Comparison of ENCODE assay signal across 22 cellular contexts in the genomic region with DNA sequence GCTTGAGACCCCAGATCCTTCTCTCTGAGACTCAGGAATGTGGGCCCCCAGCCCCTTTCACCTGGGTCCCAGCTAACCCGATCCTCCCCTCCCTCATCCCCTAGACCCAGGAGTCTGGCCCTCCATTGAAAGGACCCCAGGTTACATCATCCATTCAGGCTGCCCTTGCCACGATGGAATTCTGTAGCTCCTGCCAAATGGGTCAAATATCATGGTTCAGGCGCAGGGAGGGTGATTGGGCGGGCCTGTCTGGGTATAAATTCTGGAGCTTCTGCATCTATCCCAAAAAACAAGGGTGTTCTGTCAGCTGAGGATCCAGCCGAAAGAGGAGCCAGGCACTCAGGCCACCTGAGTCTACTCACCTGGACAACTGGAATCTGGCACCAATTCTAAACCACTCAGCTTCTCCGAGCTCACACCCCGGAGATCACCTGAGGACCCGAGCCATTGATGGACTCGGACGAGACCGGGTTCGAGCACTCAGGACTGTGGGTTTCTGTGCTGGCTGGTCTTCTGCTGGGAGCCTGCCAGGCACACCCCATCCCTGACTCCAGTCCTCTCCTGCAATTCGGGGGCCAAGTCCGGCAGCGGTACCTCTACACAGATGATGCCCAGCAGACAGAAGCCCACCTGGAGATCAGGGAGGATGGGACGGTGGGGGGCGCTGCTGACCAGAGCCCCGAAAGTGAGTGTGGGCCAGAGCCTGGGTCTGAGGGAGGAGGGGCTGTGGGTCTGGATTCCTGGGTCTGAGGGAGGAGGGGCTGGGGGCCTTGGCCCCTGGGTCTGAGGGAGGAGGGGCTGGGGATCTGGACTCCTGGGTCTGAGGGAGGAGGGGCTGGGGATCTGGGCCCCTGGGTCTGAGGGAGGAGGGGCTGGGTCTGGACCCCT. TPM values are rescaled to one million over a fixed set of nuclear protein-coding genes. Genes with fewer than 3 reads are reported as not detected.
A peak's percentile ranks its signal among the peaks of the same experiment; 100 is the strongest.
DNase-seq lines count a peak whose midpoint lies in the region; ATAC-seq, FAIRE-seq and TF ChIP-seq lines count a peak whose summit lies in the region.
"Had no signal": no experiment of that assay in that cellular context is flagged by ENCODE, and none has a peak within 500 bp of the region (broad histone marks: within the 10 kb centered on the region; RNA-seq: fewer than 3 reads in every experiment).

No MANE protein-coding gene starts in this region.

- H3K9me3 ChIP-seq in A673 (ENCODE audit: low read depth, low read length, poor library complexity, severe bottlenecking) (no peaks in the 10 kb centered on the region), IMR-90 (ENCODE audit: control insufficient read depth, insufficient read depth, low read length) (no peaks in the 10 kb centered on the region), H1 (ENCODE audit: insufficient read depth in 2 of 2, low read depth in 1 of 2, low read length in 1 of 2) (no peaks in the 10 kb centered on the region)
- H3K9me3 ChIP-seq: Peyer's patch had no signal

- no peak overlapping the region for H3K4me2 ChIP-seq in IMR-90 (ENCODE audit: low read depth, low read length)
- peak overlapping the region in 1 of 2 experiments; percentile 98; a peak in 2 of 4 replicates for H3K4me2 ChIP-seq in H1 (ENCODE audit: insufficient read depth in 1 of 2, low read depth in 2 of 2, low read length in 2 of 2)
- H3K4me2 ChIP-seq in mesendoderm (ENCODE audit: low read length) = no peak overlapping the region

- no peak for ATAC-seq in IMR-90 (ENCODE audit: low read depth)
- ATAC-seq in HG02759 (IDR thresholded peaks at IDR 0.05; ENCODE audit: unreplicated experiment) = no peak
- ATAC-seq in GM18873 (IDR thresholded peaks at IDR 0.05; ENCODE audit: low FRiP score, unreplicated experiment) = no peak
- ATAC-seq: GM12878 had no signal

- no peak overlapping the region for H3K14ac ChIP-seq in IMR-90 (replicated peaks; ENCODE audit: low read depth, low read length)
- H3K14ac ChIP-seq in H1 (ENCODE audit: insufficient read length) = no peak overlapping the region

- H2BK12ac ChIP-seq in H1 (ENCODE audit: low read depth, low read length) = peak overlapping the region; percentile 94

- H3K18ac ChIP-seq in IMR-90 (ENCODE audit: low read depth, low read length) (no peak overlapping the region), H1 (ENCODE audit: extremely low read depth, low read length) (peak overlapping the region; percentile 93; the same call in 1 of the 2 replicates), mesendoderm (ENCODE audit: low read length) (peak overlapping the region; percentile 10)

- CTCF ChIA-PET in A673 (lab: Charles Lee) (interaction anchor here (0.5 kb wide), 1 partner anchor 676 kb away, joined by 4 read pairs; no protein-coding TSS in a partner anchor), IMR-90 (lab: Yijun Ruan, JAX) (no interaction called here), H1 (lab: Charles Lee; ENCODE audit: partially characterized antibody) (interaction anchor here (0.5 to 1.3 kb wide), 2 partner anchors 32 to 37 kb away, joined by 3 read pairs; no protein-coding TSS in a partner anchor)

- intact Hi-C loops in A673 (cut with micrococcal nuclease; ENCODE audit: unreplicated experiment) (no loop called here), IMR-90 (cut with micrococcal nuclease) (no loop called here)

- H3K23me2 ChIP-seq in H1 (ENCODE audit: low read depth, low read length) = peaks cover 12% of the 10 kb centered on the region

- H4K20me1 ChIP-seq in IMR-90 (ENCODE audit: insufficient read depth, low read length) = no peaks in the 10 kb centered on the region
- no peaks in the 10 kb centered on the region for H4K20me1 ChIP-seq in H1 (replicated peaks in 1 of 2; ENCODE audit: control insufficient read depth in 1 of 2, insufficient read depth in 2 of 2, low read length in 2 of 2)

- TF ChIP-seq EP300 in H1 (IDR thresholded peaks at IDR 0.05; ENCODE audit: borderline replicate concordance in 1 of 2, low read depth in 2 of 2, low read length in 2 of 2) = no peak

- DNase-seq in A673 (ENCODE audit: low spot score) (no peak), IMR-90 (no peak), H1 (ENCODE audit: low read depth in 1 of 2, low spot score in 2 of 2) (no peak), mesendoderm (no peak), SIG-M5 (lab: John Stamatoyannopoulos, UW) (no peak), amniotic stem cell (lab: John Stamatoyannopoulos, UW) (no peak)
- DNase-seq: CD4-positive, alpha-beta memory T cell; KG1; MV-4-11; NCI-H187; NCI-H2227 treated with DMSO at 0.1 percent for 48 hours; NCI-H774; Peyer's patch; Right ventricle myocardium superior had no signal

- H3K27me3 ChIP-seq in A673 (replicated peaks; ENCODE audit: insufficient read depth, low read depth, low read length, poor library complexity) = peaks cover 3% of the 10 kb centered on the region
- peaks cover 34% of the 10 kb centered on the region for H3K27me3 ChIP-seq in IMR-90 (ENCODE audit: control insufficient read depth, insufficient read depth, low read length)
- no peaks in the 10 kb centered on the region for H3K27me3 ChIP-seq in H1 (replicated peaks in 1 of 4; ENCODE audit: control insufficient read depth in 3 of 4, extremely low read depth in 1 of 4, insufficient read depth in 3 of 4, low read length in 3 of 4)
- no peaks in the 10 kb centered on the region for H3K27me3 ChIP-seq in mesendoderm (ENCODE audit: insufficient read depth, low read length, poor library complexity)
- H3K27me3 ChIP-seq: Peyer's patch had no signal

- H2AK5ac ChIP-seq in IMR-90 (ENCODE audit: low read depth, low read length) (no peak overlapping the region), H1 (ENCODE audit: low read depth, low read length) (peak overlapping the region; percentile 68), mesendoderm (ENCODE audit: low read length) (no peak overlapping the region)

- TF ChIP-seq CTCF in A673 (conservative IDR thresholded peaks at IDR 0.05; ENCODE audit: low read depth, low read length) = no peak
- no peak for TF ChIP-seq CTCF in IMR-90 (conservative IDR thresholded peaks at IDR 0.05; ENCODE audit: low read depth, low read length)
- peak in 1 of 3 experiments; percentile 15; a peak in 1 of 4 replicates for TF ChIP-seq CTCF in H1 (IDR thresholded peaks at IDR 0.05; ENCODE audit: control extremely low read depth in 1 of 3, insufficient read depth in 1 of 3, low read depth in 1 of 3, low read length in 3 of 3)

- 88% methylated on average over 6 of the region's 18 CpGs; no CpG with 5 or more reads in 1 of the 2 experiments for WGBS in IMR-90 (ENCODE audit: extremely low coverage in 2 of 2, insufficient read length in 1 of 2), 2 experiments
- 90% methylated on average over 17 of the region's 18 CpGs; no CpG with 5 or more reads in 1 of the 2 experiments for WGBS in H1 (ENCODE audit: extremely low coverage in 1 of 2, insufficient coverage in 1 of 2, insufficient read length in 1 of 2, insufficient replicate concordance in 2 of 2, low coverage in 1 of 2, low lambda C conversion rate in 2 of 2, missing lambda C conversion rate in 1 of 2), 2 experiments
- no CpG with 5 or more reads among the region's 18 CpGs for WGBS in mesendoderm (ENCODE audit: extremely low coverage, insufficient coverage, low lambda C conversion rate)

- in situ Hi-C loops in IMR-90 (cut with MboI; ENCODE audit: low sequenced_read_pairs) = no loop called here

- BruUV-seq in A673 (replicated peaks; lab: Mats Ljungman, UMichigan) (no TSS peak), IMR-90 (replicated peaks; lab: Mats Ljungman, UMichigan) (no TSS peak)

- H2AK9ac ChIP-seq in IMR-90 (replicated peaks; ENCODE audit: low read depth, low read length, poor library complexity) = peak overlapping the region; percentile 70

- H3K56ac ChIP-seq in IMR-90 (ENCODE audit: extremely low read depth, insufficient read depth, low read length) = no peak overlapping the region
- H3K56ac ChIP-seq in H1 (replicated peaks; ENCODE audit: insufficient read length, low read depth, low read length) = no peak overlapping the region
- H3K56ac ChIP-seq in mesendoderm (ENCODE audit: low read length) = peak overlapping the region; percentile 49

- dilution Hi-C loops in IMR-90 (cut with HindIII; ENCODE audit: low sequenced_read_pairs, unreplicated experiment) = no loop called here

- H2AFZ ChIP-seq in IMR-90 (replicated peaks; ENCODE audit: low read length, poor library complexity) (no peak overlapping the region), H1 (ENCODE audit: low read length) (no peak overlapping the region)

- no peak overlapping the region for H3K23ac ChIP-seq in IMR-90 (ENCODE audit: low read depth, low read length)
- no peak overlapping the region for H3K23ac ChIP-seq in H1 (ENCODE audit: insufficient read length)
- H3K23ac ChIP-seq in mesendoderm (ENCODE audit: low read length) = no peak overlapping the region

- no peak overlapping the region for H2BK5ac ChIP-seq in IMR-90 (ENCODE audit: low read depth, low read length, poor library complexity, severe bottlenecking)
- peak overlapping the region; percentile 93 for H2BK5ac ChIP-seq in H1 (ENCODE audit: low read depth, low read length)
- H2BK5ac ChIP-seq in mesendoderm (ENCODE audit: low read length) = no peak overlapping the region

- H2BK20ac ChIP-seq in IMR-90 (ENCODE audit: low read depth, low read length) (no peak overlapping the region), H1 (ENCODE audit: low read length) (peak overlapping the region; percentile 80; the same call in 1 of the 2 replicates)

- peaks cover 0 to 11% of the 10 kb centered on the region in 2 experiments; a peak in 3 of 4 replicates for H3K79me2 ChIP-seq in H1 (ENCODE audit: control insufficient read depth in 1 of 2, insufficient read depth in 2 of 2, low read length in 2 of 2)
- peaks cover 2% of the 10 kb centered on the region for H3K79me2 ChIP-seq in mesendoderm (ENCODE audit: control insufficient read depth, insufficient read depth, low read length)

- no peak overlapping the region for H4K8ac ChIP-seq in IMR-90 (ENCODE audit: low read depth in 2 of 2, low read length in 2 of 2)
- peak overlapping the region; percentile 3; the same call in 1 of the 2 replicates for H4K8ac ChIP-seq in H1 (ENCODE audit: extremely low read depth, insufficient read depth, low read length)
- no peak overlapping the region for H4K8ac ChIP-seq in mesendoderm (ENCODE audit: low read depth, low read length)

- H3K36me3 ChIP-seq in A673 (ENCODE audit: insufficient read depth, low read length, poor library complexity, severe bottlenecking) = no peaks in the 10 kb centered on the region
- H3K36me3 ChIP-seq in IMR-90 (ENCODE audit: control insufficient read depth, insufficient read depth, low read length) = no peaks in the 10 kb centered on the region
- H3K36me3 ChIP-seq in H1 (ENCODE audit: control insufficient read depth in 2 of 4, insufficient read depth in 4 of 4, low read length in 3 of 4) = peaks cover 0 to 2% (median 0%) of the 10 kb centered on the region in 4 experiments; a peak in 1 of 8 replicates
- H3K36me3 ChIP-seq in mesendoderm (ENCODE audit: control insufficient read depth, insufficient read depth, low read length) = no peaks in the 10 kb centered on the region
- H3K36me3 ChIP-seq: Peyer's patch had no signal

- H2BK15ac ChIP-seq in IMR-90 (ENCODE audit: low read depth, low read length) = no peak overlapping the region
- peak overlapping the region; percentile 88; the same call in 1 of the 2 replicates for H2BK15ac ChIP-seq in H1 (ENCODE audit: low read length)
- no peak overlapping the region for H2BK15ac ChIP-seq in mesendoderm (replicated peaks; ENCODE audit: low read depth)

- H3K9ac ChIP-seq in IMR-90 (ENCODE audit: low read depth, low read length) (no peak overlapping the region), H1 (replicated peaks in 1 of 4; ENCODE audit: extremely low read depth in 1 of 4, low read depth in 3 of 4, low read length in 3 of 4) (peak overlapping the region in 1 of 4 experiments; percentile 43; a peak in 2 of 7 replicates), mesendoderm (ENCODE audit: low read length) (no peak overlapping the region)

- FAIRE-seq in H1 (lab: Jason Lieb, UNC) = no peak
- FAIRE-seq: GM12878, H54 had no signal

- TF ChIP-seq POLR2A in IMR-90 (IDR thresholded peaks at IDR 0.05; ENCODE audit: low read depth, low read length) (no peak), H1 (IDR thresholded peaks at IDR 0.05; ENCODE audit: control extremely low read depth in 1 of 2, low read depth in 2 of 2, low read length in 2 of 2) (no peak)

- H3K9me1 ChIP-seq in IMR-90 (ENCODE audit: insufficient read depth, low read length) = no peaks in the 10 kb centered on the region

- H2BK120ac ChIP-seq in IMR-90 (ENCODE audit: low read depth, low read length) (no peak overlapping the region), H1 (replicated peaks; ENCODE audit: low read depth, low read length) (no peak overlapping the region), mesendoderm (ENCODE audit: low read depth, low read length) (no peak overlapping the region)

- POLR2A ChIA-PET in A673 (lab: Charles Lee; ENCODE audit: low non-redundant PET) = no interaction called here
- POLR2A ChIA-PET in IMR-90 (lab: Charles Lee; ENCODE audit: unreplicated experiment) = no interaction called here
- POLR2A ChIA-PET in H1 (lab: Charles Lee; ENCODE audit: partially characterized antibody) = interaction anchor here (0.8 to 2.4 kb wide), 14 partner anchors 9 to 142 kb away, joined by 3 to 11 read pairs (median 4); no protein-coding TSS in a partner anchor

- H4K91ac ChIP-seq in IMR-90 (ENCODE audit: insufficient read depth, low read depth, low read length) = no peak overlapping the region
- H4K91ac ChIP-seq in H1 (replicated peaks; ENCODE audit: insufficient read length, low read length) = peak overlapping the region; percentile 52

- no peak overlapping the region for H4K5ac ChIP-seq in IMR-90 (ENCODE audit: low read depth, low read length)
- H4K5ac ChIP-seq in H1 (ENCODE audit: insufficient read length, low read depth, low read length) = peak overlapping the region; percentile 27
- no peak overlapping the region for H4K5ac ChIP-seq in mesendoderm (ENCODE audit: low read length)

- H3K27ac ChIP-seq in A673 (ENCODE audit: low read depth, low read length, poor library complexity, severe bottlenecking) (peak overlapping the region; percentile 37), IMR-90 (ENCODE audit: insufficient read depth, low read length) (no peak overlapping the region), H1 (ENCODE audit: low read depth, low read length) (no peak overlapping the region; the same call in 1 of the 2 replicates), mesendoderm (ENCODE audit: low read depth, low read length) (no peak overlapping the region)
- H3K27ac ChIP-seq: Peyer's patch, SK-N-MC had no signal

- H3K79me1 ChIP-seq in IMR-90 (ENCODE audit: low read depth in 1 of 2, low read length in 2 of 2) (no peaks in the 10 kb centered on the region), H1 (ENCODE audit: low read depth, low read length) (peaks cover 5% of the 10 kb centered on the region), mesendoderm (ENCODE audit: low read length) (peaks cover 3% of the 10 kb centered on the region)

- no peaks in the 10 kb centered on the region for H3K4me1 ChIP-seq in A673 (ENCODE audit: insufficient read depth, low read length, poor library complexity, severe bottlenecking)
- peaks cover 4% of the 10 kb centered on the region; the same call in 1 of the 2 replicates for H3K4me1 ChIP-seq in IMR-90 (ENCODE audit: control insufficient read depth, insufficient read depth, low read length)
- peaks cover 3 to 24% (median 18%) of the 10 kb centered on the region in 4 experiments for H3K4me1 ChIP-seq in H1 (replicated peaks in 1 of 4; ENCODE audit: control insufficient read depth in 3 of 4, insufficient read depth in 4 of 4, low read length in 3 of 4)
- no peaks in the 10 kb centered on the region for H3K4me1 ChIP-seq in mesendoderm (ENCODE audit: control insufficient read depth, low read depth, low read length)

- H3K4ac ChIP-seq in IMR-90 (ENCODE audit: low read depth, low read length) = no peak overlapping the region
- peak overlapping the region; percentile 21 for H3K4ac ChIP-seq in H1 (replicated peaks; ENCODE audit: insufficient read length, low read depth, low read length)
- peak overlapping the region; percentile 87 for H3K4ac ChIP-seq in mesendoderm (ENCODE audit: low read depth, low read length)

- TF ChIP-seq RAD21 in IMR-90 (IDR thresholded peaks at IDR 0.05; ENCODE audit: low read length) = no peak
- TF ChIP-seq RAD21 in H1 (IDR thresholded peaks at IDR 0.05 in 1 of 2, conservative IDR thresholded peaks at IDR 0.05 in 1 of 2; ENCODE audit: low read depth in 2 of 2, low read length in 2 of 2) = peak in 1 of 2 experiments; percentile 17; a peak in 1 of 4 replicates

- H3K4me3 ChIP-seq in A673 (ENCODE audit: low read depth, low read length, poor library complexity, severe bottlenecking) = no peak overlapping the region
- no peak overlapping the region for H3K4me3 ChIP-seq in IMR-90 (ENCODE audit: insufficient read depth, low read depth, low read length)
- H3K4me3 ChIP-seq in H1 (ENCODE audit: extremely low read depth in 1 of 4, insufficient read depth in 2 of 4, low read depth in 3 of 4, low read length in 4 of 4) = no peak overlapping the region; a peak in 1 of 8 replicates
- H3K4me3 ChIP-seq in mesendoderm (ENCODE audit: low read length) = no peak overlapping the region
- H3K4me3 ChIP-seq: GM12878, SK-N-MC had no signal

RNA-seq across cellular contexts. Expression of gene FGF21, which starts 0.7 kb away (rescaled TPM):
- total RNA-seq in A673 (2021) (not detected in 2 replicates), IMR-90 (2012; rRNA removed) (not detected in 2 replicates)
- polyA plus RNA-seq in IMR-90 (2012; rRNA removed) (not detected in 2 replicates), H1 (2011; rRNA removed) (0.80 and 2.2 TPM in 2 replicates)
- not detected in 2 replicates for polyA plus RNA-seq in IMR-90 (2012; cell fraction: cytosol; rRNA removed)
- polyA plus RNA-seq in IMR-90 (2012; cell fraction: nucleus; rRNA removed; ENCODE audit: low replicate concordance) = not detected in 2 replicates
- 0.48 TPM in 1 of 2 replicates, not detected in the other for total RNA-seq in H1 (2021; fragmentation: NEBNext Ultra II Directional; extraction: Animal tissue kit (Norgen Biotek cat#: 25700))
- 1.5 TPM for polyA plus RNA-seq in H1 (2011; cell fraction: cytosol; rRNA removed)
- 5.9 TPM for polyA plus RNA-seq in H1 (2011; cell fraction: nucleus; rRNA removed)
- polyA plus RNA-seq in H1 (2012, experiment 1 of 2) = 0.41 to 0.80 TPM (median 0.75 TPM) in 3 of 4 replicates, not detected in the other
- polyA plus RNA-seq in H1 (2012, experiment 2 of 2) = 0.42 TPM
- 0.43 TPM for polyA plus RNA-seq in H1 (2013, experiment 1 of 2)
- polyA plus RNA-seq in H1 (2013, experiment 2 of 2) = 0.46 TPM
- 0.41 and 0.69 TPM in 2 replicates for polyA minus RNA-seq in H1 (2011; rRNA and poly(A)+ RNA removed)
- not detected for polyA minus RNA-seq in H1 (2011; cell fraction: cytosol; rRNA and poly(A)+ RNA removed)
- polyA minus RNA-seq in H1 (2011; cell fraction: nucleus; rRNA and poly(A)+ RNA removed) = 1.9 TPM
- polyA plus RNA-seq in mesendoderm (2013, experiment 1 of 2) = 0.46 TPM
- polyA plus RNA-seq in mesendoderm (2013, experiment 2 of 2) = 0.48 TPM
- total RNA-seq: A172; Calu3; CD4-positive, alpha-beta memory T cell; GM12878; Peyer's patch; Right ventricle myocardium superior had no signal
- polyA plus RNA-seq: BJ; CD4-positive, alpha-beta memory T cell; GM12878 had no signal

RNA-seq across cellular contexts. Expression of gene FUT1, which starts 3.6 kb away (rescaled TPM):
- total RNA-seq in A673 (2021) (0.06 and 0.15 TPM in 2 replicates), IMR-90 (2012; rRNA removed) (under 0.01 and 0.18 TPM in 2 replicates)
- polyA plus RNA-seq in IMR-90 (2012; rRNA removed) (0.03 and 0.09 TPM in 2 replicates), H1 (2011; rRNA removed) (7.4 and 12.4 TPM in 2 replicates)
- 0.01 and 0.12 TPM in 2 replicates for polyA plus RNA-seq in IMR-90 (2012; cell fraction: cytosol; rRNA removed)
- polyA plus RNA-seq in IMR-90 (2012; cell fraction: nucleus; rRNA removed; ENCODE audit: low replicate concordance) = 0.02 and 0.04 TPM in 2 replicates
- 12.2 and 12.9 TPM in 2 replicates for total RNA-seq in H1 (2021; fragmentation: NEBNext Ultra II Directional; extraction: Animal tissue kit (Norgen Biotek cat#: 25700))
- polyA plus RNA-seq in H1 (2011; cell fraction: cytosol; rRNA removed) = 10.5 TPM
- 13.8 TPM for polyA plus RNA-seq in H1 (2011; cell fraction: nucleus; rRNA removed)
- 6.4 to 7.6 TPM (median 7.4 TPM) in 4 replicates for polyA plus RNA-seq in H1 (2012, experiment 1 of 2)
- polyA plus RNA-seq in H1 (2012, experiment 2 of 2) = 6.4 TPM
- polyA plus RNA-seq in H1 (2013, experiment 1 of 2) = 8.6 TPM
- polyA plus RNA-seq in H1 (2013, experiment 2 of 2) = 9.4 TPM
- polyA minus RNA-seq in H1 (2011; rRNA and poly(A)+ RNA removed) = 10.9 and 15.3 TPM in 2 replicates
- polyA minus RNA-seq in H1 (2011; cell fraction: cytosol; rRNA and poly(A)+ RNA removed) = 13.0 TPM
- polyA minus RNA-seq in H1 (2011; cell fraction: nucleus; rRNA and poly(A)+ RNA removed) = 12.6 TPM
- 3.4 TPM for polyA plus RNA-seq in mesendoderm (2013, experiment 1 of 2)
- polyA plus RNA-seq in mesendoderm (2013, experiment 2 of 2) = 3.4 TPM
- total RNA-seq: GM12878 had no signal

RNA-seq across cellular contexts. Expression of gene IZUMO1, which starts 9.3 kb away (rescaled TPM):
- total RNA-seq in A673 (2021) (not detected in 2 replicates), IMR-90 (2012; rRNA removed) (not detected in 2 replicates)
- polyA plus RNA-seq in IMR-90 (2012; rRNA removed) (not detected in 2 replicates), H1 (2011; rRNA removed) (0.33 and 0.46 TPM in 2 replicates)
- not detected in 2 replicates for polyA plus RNA-seq in IMR-90 (2012; cell fraction: cytosol; rRNA removed)
- 0.05 and 0.07 TPM in 2 replicates for polyA plus RNA-seq in IMR-90 (2012; cell fraction: nucleus; rRNA removed; ENCODE audit: low replicate concordance)
- total RNA-seq in H1 (2021; fragmentation: NEBNext Ultra II Directional; extraction: Animal tissue kit (Norgen Biotek cat#: 25700)) = 1.7 and 1.8 TPM in 2 replicates
- 1.2 TPM for polyA plus RNA-seq in H1 (2011; cell fraction: cytosol; rRNA removed)
- 4.8 TPM for polyA plus RNA-seq in H1 (2011; cell fraction: nucleus; rRNA removed)
- 0.73 to 1.3 TPM (median 1.0 TPM) in 4 replicates for polyA plus RNA-seq in H1 (2012, experiment 1 of 2)
- 0.26 TPM for polyA plus RNA-seq in H1 (2012, experiment 2 of 2)
- polyA plus RNA-seq in H1 (2013, experiment 1 of 2) = 0.73 TPM
- 0.35 TPM for polyA plus RNA-seq in H1 (2013, experiment 2 of 2)
- 0.56 and 1.0 TPM in 2 replicates for polyA minus RNA-seq in H1 (2011; rRNA and poly(A)+ RNA removed)
- 0.51 TPM for polyA minus RNA-seq in H1 (2011; cell fraction: cytosol; rRNA and poly(A)+ RNA removed)
- polyA minus RNA-seq in H1 (2011; cell fraction: nucleus; rRNA and poly(A)+ RNA removed) = 4.8 TPM
- 0.45 TPM for polyA plus RNA-seq in mesendoderm (2013, experiment 1 of 2)
- 0.24 TPM for polyA plus RNA-seq in mesendoderm (2013, experiment 2 of 2)
- total RNA-seq: A172; CD4-positive, alpha-beta memory T cell; GM12878; Peyer's patch had no signal
- polyA plus RNA-seq: BJ; CD4-positive, alpha-beta memory T cell; GM12878 had no signal

RNA-seq across cellular contexts. Expression of gene RASIP1, which starts 15.6 kb away (rescaled TPM):
- total RNA-seq in A673 (2021) = 3.8 and 5.0 TPM in 2 replicates
- total RNA-seq in IMR-90 (2012; rRNA removed) = under 0.01 and 0.18 TPM in 2 replicates
- 0.51 and 0.67 TPM in 2 replicates for polyA plus RNA-seq in IMR-90 (2012; rRNA removed)
- polyA plus RNA-seq in IMR-90 (2012; cell fraction: cytosol; rRNA removed) = 0.63 and 1.0 TPM in 2 replicates
- 0.36 and 0.79 TPM in 2 replicates for polyA plus RNA-seq in IMR-90 (2012; cell fraction: nucleus; rRNA removed; ENCODE audit: low replicate concordance)
- total RNA-seq in H1 (2021; fragmentation: NEBNext Ultra II Directional; extraction: Animal tissue kit (Norgen Biotek cat#: 25700)) = 8.7 and 9.3 TPM in 2 replicates
- 11.4 and 16.4 TPM in 2 replicates for polyA plus RNA-seq in H1 (2011; rRNA removed)
- 9.0 TPM for polyA plus RNA-seq in H1 (2011; cell fraction: cytosol; rRNA removed)
- 17.4 TPM for polyA plus RNA-seq in H1 (2011; cell fraction: nucleus; rRNA removed)
- polyA plus RNA-seq in H1 (2012, experiment 1 of 2) = 4.5 to 8.8 TPM (median 8.1 TPM) in 4 replicates
- 8.5 TPM for polyA plus RNA-seq in H1 (2012, experiment 2 of 2)
- 6.0 TPM for polyA plus RNA-seq in H1 (2013, experiment 1 of 2)
- 6.0 TPM for polyA plus RNA-seq in H1 (2013, experiment 2 of 2)
- polyA minus RNA-seq in H1 (2011; rRNA and poly(A)+ RNA removed) = 3.3 and 5.7 TPM in 2 replicates
- polyA minus RNA-seq in H1 (2011; cell fraction: cytosol; rRNA and poly(A)+ RNA removed) = 5.8 TPM
- polyA minus RNA-seq in H1 (2011; cell fraction: nucleus; rRNA and poly(A)+ RNA removed) = 7.2 TPM
- polyA plus RNA-seq in mesendoderm (2013, experiment 1 of 2) = 3.3 TPM
- polyA plus RNA-seq in mesendoderm (2013, experiment 2 of 2) = 3.7 TPM
- polyA plus RNA-seq: GM12878 had no signal

RNA-seq across cellular contexts. Expression of gene MAMSTR, which starts 36.5 kb away (rescaled TPM):
- total RNA-seq in A673 (2021) (4.7 and 5.9 TPM in 2 replicates), IMR-90 (2012; rRNA removed) (0.18 and 0.28 TPM in 2 replicates)
- polyA plus RNA-seq in IMR-90 (2012; rRNA removed) (1.9 and 2.7 TPM in 2 replicates), H1 (2011; rRNA removed) (2.3 and 2.5 TPM in 2 replicates)
- 2.2 and 3.7 TPM in 2 replicates for polyA plus RNA-seq in IMR-90 (2012; cell fraction: cytosol; rRNA removed)
- 2.3 and 4.1 TPM in 2 replicates for polyA plus RNA-seq in IMR-90 (2012; cell fraction: nucleus; rRNA removed; ENCODE audit: low replicate concordance)
- 2.0 and 2.9 TPM in 2 replicates for total RNA-seq in H1 (2021; fragmentation: NEBNext Ultra II Directional; extraction: Animal tissue kit (Norgen Biotek cat#: 25700))
- polyA plus RNA-seq in H1 (2011; cell fraction: cytosol; rRNA removed) = 1.1 TPM
- 2.5 TPM for polyA plus RNA-seq in H1 (2011; cell fraction: nucleus; rRNA removed)
- polyA plus RNA-seq in H1 (2012, experiment 1 of 2) = 1.6 to 2.7 TPM (median 1.8 TPM) in 4 replicates
- polyA plus RNA-seq in H1 (2012, experiment 2 of 2) = 3.3 TPM
- polyA plus RNA-seq in H1 (2013, experiment 1 of 2) = 1.8 TPM
- polyA plus RNA-seq in H1 (2013, experiment 2 of 2) = 2.0 TPM
- 1.1 and 1.4 TPM in 2 replicates for polyA minus RNA-seq in H1 (2011; rRNA and poly(A)+ RNA removed)
- 2.7 TPM for polyA minus RNA-seq in H1 (2011; cell fraction: cytosol; rRNA and poly(A)+ RNA removed)
- 2.6 TPM for polyA minus RNA-seq in H1 (2011; cell fraction: nucleus; rRNA and poly(A)+ RNA removed)
- 0.69 TPM for polyA plus RNA-seq in mesendoderm (2013, experiment 1 of 2)
- 0.71 TPM for polyA plus RNA-seq in mesendoderm (2013, experiment 2 of 2)

Comparison
In these comparisons a context has a peak if more than half of its experiments do, and no peak if none do; other contexts are left out.
1. RNA of gene FUT1, which starts 3.6 kb away (total RNA-seq): 12.2 to 12.9 TPM in H1; under 0.01 to 0.18 TPM in IMR-90 and 0.06 to 0.15 TPM in A673; every median in the first group is over 10 times any median in the second.